In genomic region chr7:106660862-106661720, GRCh38 we compare ENCODE assay signal across 8 cellular contexts. TPM values are rescaled to one million over a fixed set of nuclear protein-coding genes. Genes with fewer than 3 reads are reported as not detected.
DNase-seq lines count a peak whose midpoint lies in the region; ATAC-seq and TF ChIP-seq lines count a peak whose summit lies in the region.

CCDC71L (minus strand) TSS chr7:106661158; CDS start chr7:106660896, 262 bp downstream.

- ATAC-seq in HG02571 (IDR thresholded peaks at IDR 0.05; ENCODE audit: unreplicated experiment) = peak; percentile 77
- peak; percentile 75 to 81 for ATAC-seq in activated naive CD4-positive, alpha-beta T cell treated with anti-CD3 and anti-CD28 coated beads, Interleukin-2, amount 50 U/mL, for 72 hours

- peak within 1 kb of the TSS; percentile 72 to 94 for H3K27ac ChIP-seq in ovary
- H3K27ac ChIP-seq in thyroid gland = peak within 1 kb of the TSS; percentile 96 to 99 (median 97)

- H3K9me3 Mint-ChIP-seq in activated naive CD4-positive, alpha-beta T cell treated with anti-CD3 and anti-CD28 coated beads, Interleukin-2, amount 50 U/mL, for 72 hours = peaks cover 0 to 5% of the 10 kb centered on the region in 2 donors
- peaks cover 8% of the 10 kb centered on the region for H3K9me3 Mint-ChIP-seq in glutamatergic neuron (ENCODE audit: unreplicated experiment)

- peak within 1 kb of the TSS; percentile 82 for H3K4me3 ChIP-seq in ovary
- peak within 1 kb of the TSS; percentile 61 to 91 (median 65) for H3K4me3 ChIP-seq in thyroid gland (replicated peaks in 1 of 3)

- H3K4me1 ChIP-seq in ovary (ENCODE audit: insufficient read depth) = peaks cover 2% of the 10 kb centered on the region
- H3K4me1 ChIP-seq in thyroid gland = peaks cover 21 to 26% of the 10 kb centered on the region in 2 donors

- no peak for TF ChIP-seq CTCF in glutamatergic neuron (IDR thresholded peaks at IDR 0.05; ENCODE audit: partially characterized antibody, unreplicated experiment)
- TF ChIP-seq CTCF in ovary (IDR thresholded peaks at IDR 0.05) = no peak
- TF ChIP-seq CTCF in thyroid gland (IDR thresholded peaks at IDR 0.05) = no peak

- peak within 1 kb of the TSS; percentile 94 for H3K4me3 Mint-ChIP-seq in glutamatergic neuron (ENCODE audit: unreplicated experiment)

- no peaks in the 10 kb centered on the region for H3K27me3 ChIP-seq in ovary
- H3K27me3 ChIP-seq in thyroid gland = no peaks in the 10 kb centered on the region

- H3K27me3 Mint-ChIP-seq in glutamatergic neuron (ENCODE audit: unreplicated experiment) = peaks cover 11% of the 10 kb centered on the region

- DNase-seq in GM04504 (ENCODE audit: low read depth) (peak; percentile 90), NCI-H1092 (lab: John Stamatoyannopoulos, UW) (peak; percentile 92), SKM-1 (lab: John Stamatoyannopoulos, UW; ENCODE audit: unreplicated experiment) (peak; percentile 67), glutamatergic neuron (peak; percentile 97), ovary (peak; percentile 94 to 97 (median 95)), thyroid gland (peak; percentile 97)
- peak; percentile 90 to 91 for DNase-seq in activated naive CD4-positive, alpha-beta T cell treated with anti-CD3 and anti-CD28 coated beads, Interleukin-2, amount 50 U/mL, for 72 hours (ENCODE audit: low spot score in 2 of 2)

- TF ChIP-seq POLR2A in ovary (IDR thresholded peaks at IDR 0.05) = peak; percentile 54
- peak in 1 of 2 donors; percentile 85 for TF ChIP-seq POLR2A in thyroid gland (IDR thresholded peaks at IDR 0.05)

- WGBS in ovary, 3 donors = 3 to 4% (median 4%) methylated on average over 51 of the region's 51 CpGs
- 7 to 10% methylated on average over 22 to 32 of the region's 51 CpGs for WGBS in thyroid gland, 2 donors

- no peaks in the 10 kb centered on the region for H3K9me3 ChIP-seq in ovary
- no peaks in the 10 kb centered on the region for H3K9me3 ChIP-seq in thyroid gland

- H3K36me3 Mint-ChIP-seq in activated naive CD4-positive, alpha-beta T cell treated with anti-CD3 and anti-CD28 coated beads, Interleukin-2, amount 50 U/mL, for 72 hours = peaks cover 7 to 19% of the 10 kb centered on the region in 2 donors
- H3K36me3 Mint-ChIP-seq in glutamatergic neuron (ENCODE audit: unreplicated experiment) = no peaks in the 10 kb centered on the region

- H3K27ac Mint-ChIP-seq in activated naive CD4-positive, alpha-beta T cell treated with anti-CD3 and anti-CD28 coated beads, Interleukin-2, amount 50 U/mL, for 72 hours = peak within 1 kb of the TSS; percentile 82 to 94
- peak within 1 kb of the TSS; percentile 99 for H3K27ac Mint-ChIP-seq in glutamatergic neuron (ENCODE audit: unreplicated experiment)

- H3K4me1 Mint-ChIP-seq in glutamatergic neuron (ENCODE audit: low read depth, unreplicated experiment) = peaks cover 3% of the 10 kb centered on the region

- H3K36me3 ChIP-seq in ovary (no peaks in the 10 kb centered on the region), thyroid gland (no peaks in the 10 kb centered on the region)

- intact Hi-C loops in ovary (cut with DNase I) = loop anchor here in 1 of 4 donors (10.0 kb wide), 2 partner anchors 384 to 486 kb away; partner anchors contain the start of gene PRKAR2B
- intact Hi-C loops in thyroid gland (cut with DNase I) = loop anchor here (10.0 kb wide), 1 partner anchor 64 kb away; no protein-coding TSS in a partner anchor

- TF ChIP-seq EP300 in ovary (IDR thresholded peaks at IDR 0.05) = no peak

RNA-seq across cellular contexts. Expression of gene CCDC71L, which starts in this region (rescaled TPM):
- 10 to 100 TPM; 10.4 to 11.4 TPM for total RNA-seq in activated naive CD4-positive, alpha-beta T cell treated with anti-CD3 and anti-CD28 coated beads, Interleukin-2, amount 50 U/mL, for 72 hours
- total RNA-seq in glutamatergic neuron (ENCODE audit: unreplicated experiment) (38.9 TPM), ovary (10 to 100 TPM in 6 of 7 donors, 1 to 10 TPM in 1; 9.9 to 77.1 (median 24.0) TPM), thyroid gland (10 to 100 TPM; 19.9 to 33.5 (median 27.2) TPM)
- 10 to 100 TPM; 10.9 to 12.1 TPM for polyA plus RNA-seq in ovary

Comparison
In these comparisons a context has a peak if more than half of its experiments do, and no peak if none do; other contexts are left out.
1. Peak in every context shown above with its lines: DNase-seq, ATAC-seq, H3K4me3 ChIP-seq and H3K27ac ChIP-seq.